In the genomic region with DNA sequence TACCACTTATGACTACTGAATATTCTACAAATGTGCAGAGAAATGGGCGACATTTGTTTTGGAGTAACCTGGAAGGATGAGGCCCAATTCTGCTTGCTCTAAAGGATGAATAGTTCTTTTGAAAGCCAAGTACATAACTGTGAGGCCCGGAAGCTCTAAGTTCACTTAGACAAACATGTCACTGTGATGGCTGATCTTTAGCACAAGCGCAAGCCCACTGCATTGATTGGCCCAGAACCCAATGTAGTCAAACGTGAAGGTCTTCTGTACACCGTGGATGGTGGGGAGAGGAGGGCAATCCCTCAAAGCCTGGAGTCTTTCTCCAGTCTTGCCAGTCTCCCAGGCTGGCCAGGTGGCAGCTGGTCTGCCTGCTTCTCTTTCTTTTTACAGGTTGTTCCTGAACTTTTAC, we compare ENCODE assay signal across 28 cellular contexts.
DNase-seq lines count a peak whose midpoint lies in the region; ATAC-seq, FAIRE-seq and TF ChIP-seq lines count a peak whose summit lies in the region.
"Had no signal": no experiment of that assay in that cellular context is flagged by ENCODE, and none has a peak within 500 bp of the region (broad histone marks: within the 10 kb centered on the region; RNA-seq: fewer than 3 reads in every experiment).

No MANE protein-coding gene starts in this region.

- intact Hi-C loops in HepG2 (cut with micrococcal nuclease; ENCODE audit: unreplicated experiment): loop anchor here (1.0 to 2.0 kb wide), 2 partner anchors 21 to 55 kb away; no protein-coding TSS in a partner anchor
- intact Hi-C loops in right lobe of liver (cut with DNase I): no loop called here

- peak; percentile 64 to 69 for TF ChIP-seq POLR2A in HepG2 (IDR thresholded peaks at IDR 0.05; ENCODE audit: insufficient read depth in 1 of 2, low read depth in 2 of 2, low read length in 2 of 2)
- no peak for TF ChIP-seq POLR2A in right lobe of liver (IDR thresholded peaks at IDR 0.05)

- TF ChIP-seq CTCF in HepG2 (CRISPR knock-in tag; IDR thresholded peaks at IDR 0.05) (no peak), right lobe of liver (IDR thresholded peaks at IDR 0.05) (no peak)

- H3K27me3 ChIP-seq in HepG2 (ENCODE audit: control insufficient read depth in 1 of 2, insufficient read depth in 2 of 2, low read length in 2 of 2) (no peaks in the 10 kb centered on the region), right lobe of liver (no peaks in the 10 kb centered on the region)
- H3K27me3 ChIP-seq: BE2C; BLaER1; BLaER1 treated with 17β-estradiol and CSF1 and Interleukin-3, amounts not matched to agents 10 nM and 100 nM had no signal

- no peaks in the 10 kb centered on the region for H3K36me3 ChIP-seq in HepG2 (replicated peaks in 1 of 2; ENCODE audit: control insufficient read depth in 1 of 2, insufficient read depth in 2 of 2, low read length in 2 of 2)
- no peaks in the 10 kb centered on the region for H3K36me3 ChIP-seq in right lobe of liver
- H3K36me3 ChIP-seq: BE2C; BLaER1; BLaER1 treated with 17β-estradiol and CSF1 and Interleukin-3, amounts not matched to agents 10 nM and 100 nM had no signal

- TF ChIP-seq RAD21 in HepG2 (CRISPR knock-in tag; IDR thresholded peaks at IDR 0.05): no peak

- in situ Hi-C loops in HepG2 (cut with HindIII; ENCODE audit: extremely low pct_ligation_motif_present, low pct_unique_long_range_greater_than_20kb): no loop called here

- H3K4me2 ChIP-seq in HepG2 (ENCODE audit: low read depth, low read length): peak overlapping the region; percentile 53
- H3K4me2 ChIP-seq: A549; BLaER1; BLaER1 treated with 17β-estradiol and CSF1 and Interleukin-3, amounts not matched to agents 10 nM and 100 nM had no signal

- peak; percentile 93 for DNase-seq in HepG2 (ENCODE audit: low spot score)
- DNase-seq in right lobe of liver: no peak
- DNase-seq: 8988T; ACHN; AML-193; BE2C; C1 segment of cervical spinal cord; Caco-2; Calu3; CD4-positive, alpha-beta memory T cell; CD4-positive, alpha-beta T cell; CD4-positive, CD25-positive, alpha-beta regulatory T cell; CD8-positive, alpha-beta memory T cell; CD8-positive, alpha-beta T cell; COR-L47; DMS 273 treated with DMSO at 0.1 percent for 48 hours; DMS153; DMS53; DMS79; DMS79 treated with DMSO at 0.1 percent for 48 hours; DND-41; EL had no signal

- 2% methylated on average over 5 of the region's 5 CpGs for WGBS in HepG2 (ENCODE audit: low lambda C conversion rate)
- WGBS in right lobe of liver (ENCODE audit: insufficient coverage, low coverage, low lambda C conversion rate, missing lambda C conversion rate): 63% methylated on average over 4 of the region's 5 CpGs

- ATAC-seq in HepG2 (peak; percentile 100), right lobe of liver (no peak)
- ATAC-seq: A549; CD8-positive, alpha-beta T cell had no signal

- TF ChIP-seq EP300 in HepG2 (IDR thresholded peaks at IDR 0.05; ENCODE audit: low read depth in 2 of 2, low read length in 2 of 2) (peak in 1 of 2 experiments; percentile 91; a peak in 2 of 4 replicates), HepG2 (CRISPR knock-in tag; IDR thresholded peaks at IDR 0.05; ENCODE audit: borderline replicate concordance) (peak; percentile 75)

- no TSS peak for BruUV-seq in HepG2 (replicated peaks; lab: Mats Ljungman, UMichigan)

- H3K4me3 ChIP-seq in HepG2 (replicated peaks in 1 of 3; ENCODE audit: insufficient read depth in 1 of 3, low read depth in 2 of 3, low read length in 3 of 3) (no peak overlapping the region), right lobe of liver (no peak overlapping the region)
- H3K4me3 ChIP-seq: A549; BLaER1; BLaER1 treated with 17β-estradiol and CSF1 and Interleukin-3, amounts not matched to agents 10 nM and 100 nM had no signal

- FAIRE-seq in HepG2 (lab: Jason Lieb, UNC): peak; percentile 87
- FAIRE-seq: A549, D721Med had no signal

- POLR2A ChIA-PET in HepG2 (lab: Yijun Ruan, JAX): interaction anchor here (0.6 to 1.6 kb wide), 4 partner anchors 11 to 79 kb away, joined by 3 to 13 read pairs (median 4); no protein-coding TSS in a partner anchor

- CTCF ChIA-PET in HepG2 (lab: Yijun Ruan, JAX; ENCODE audit: low intra/inter-chr PET ratio, low total read pairs): no interaction called here

- H3K9ac ChIP-seq in HepG2 (ENCODE audit: insufficient read depth, low read depth, low read length): peak overlapping the region; percentile 43
- H3K9ac ChIP-seq: BLaER1; BLaER1 treated with 17β-estradiol and CSF1 and Interleukin-3, amounts not matched to agents 10 nM and 100 nM had no signal

- H3K9me3 ChIP-seq in HepG2 (ENCODE audit: low read length): no peaks in the 10 kb centered on the region
- no peaks in the 10 kb centered on the region for H3K9me3 ChIP-seq in right lobe of liver
- H3K9me3 ChIP-seq: A549; BE2C; BLaER1; BLaER1 treated with 17β-estradiol and CSF1 and Interleukin-3, amounts not matched to agents 10 nM and 100 nM; Caco-2 had no signal

- H2AFZ ChIP-seq in HepG2 (ENCODE audit: low read length): no peak overlapping the region

- H4K20me1 ChIP-seq in HepG2 (ENCODE audit: insufficient read depth, low read length): no peaks in the 10 kb centered on the region
- H4K20me1 ChIP-seq: BLaER1; BLaER1 treated with 17β-estradiol and CSF1 and Interleukin-3, amounts not matched to agents 10 nM and 100 nM had no signal

- H3K4me1 ChIP-seq in HepG2 (ENCODE audit: insufficient read depth, low read length) (peaks cover 54% of the 10 kb centered on the region), right lobe of liver (peaks cover 0 to 2% (median 0%) of the 10 kb centered on the region in 4 donors)
- H3K4me1 ChIP-seq: A549, BE2C had no signal

- H3K27ac ChIP-seq in HepG2 (ENCODE audit: extremely low read length, insufficient read depth, low read length) (peak overlapping the region; percentile 82), right lobe of liver (no peak overlapping the region)
- H3K27ac ChIP-seq: 22Rv1; A549; BLaER1; BLaER1 treated with 17β-estradiol and CSF1 and Interleukin-3, amounts not matched to agents 10 nM and 100 nM; C4-2B had no signal

- H3K79me2 ChIP-seq in HepG2 (ENCODE audit: insufficient read depth, low read length): no peaks in the 10 kb centered on the region

TF ChIP-seq in HepG2, 621 proteins besides CTCF, POLR2A, EP300 and RAD21 (continues in another document):
- TF ChIP-seq CREM (IDR thresholded peaks at IDR 0.05): peak; percentile 66
- TF ChIP-seq CREM (CRISPR knock-in tag; IDR thresholded peaks at IDR 0.05): no peak
- no peak for TF ChIP-seq RBAK (CRISPR knock-in tag; IDR thresholded peaks at IDR 0.05)
- no peak for TF ChIP-seq ARID2 (CRISPR knock-in tag; IDR thresholded peaks at IDR 0.05; ENCODE audit: borderline replicate concordance)
- no peak for TF ChIP-seq GMEB1 (CRISPR knock-in tag; IDR thresholded peaks at IDR 0.05; ENCODE audit: borderline replicate concordance)
- TF ChIP-seq PRDM10 (CRISPR knock-in tag; IDR thresholded peaks at IDR 0.05; ENCODE audit: low read depth): no peak
- no peak for TF ChIP-seq AGO2 (optimal IDR thresholded peaks at IDR 0.05; ENCODE audit: low read depth, low read length)
- TF ChIP-seq ZNF691 (CRISPR knock-in tag; IDR thresholded peaks at IDR 0.05; ENCODE audit: borderline replicate concordance, low read depth): no peak
- no peak for TF ChIP-seq SP4 (CRISPR knock-in tag; IDR thresholded peaks at IDR 0.05)
